Comparison of ENCODE assay signal across 8 cellular contexts in the genomic region with DNA sequence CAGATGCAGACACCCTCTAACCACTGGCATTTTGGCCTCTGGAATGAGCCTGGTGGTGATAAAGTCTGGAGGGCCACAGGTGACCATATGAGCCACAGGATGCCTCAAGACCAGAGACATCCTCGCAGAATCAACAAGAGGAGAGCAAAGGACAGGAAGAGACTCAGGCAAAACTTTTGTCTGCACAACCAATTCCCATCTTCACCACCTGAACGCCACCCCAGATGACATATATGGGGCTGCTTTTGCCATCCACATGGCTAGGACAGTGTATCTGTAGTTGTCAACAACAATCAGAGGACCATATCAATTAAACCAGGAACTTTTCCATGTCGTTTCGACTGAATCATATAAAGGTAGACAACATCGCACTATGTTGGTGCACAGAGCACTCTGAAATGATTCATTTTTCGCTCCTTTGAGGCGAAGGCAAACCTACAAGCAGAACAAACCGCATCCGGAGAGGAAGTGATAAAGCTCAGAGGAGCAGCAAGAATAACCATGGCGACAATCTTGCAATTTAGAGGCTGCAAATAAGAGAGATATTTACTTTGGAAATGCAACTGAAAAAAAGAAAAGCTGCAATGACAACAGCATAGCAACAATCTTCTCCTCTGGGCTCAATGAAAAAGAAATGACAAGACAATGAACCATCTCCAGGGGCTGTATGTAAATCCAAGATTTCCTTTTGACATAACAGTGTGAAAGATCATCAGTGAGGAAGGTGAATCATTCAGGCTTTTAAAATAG.
DNase-seq lines count a peak whose midpoint lies in the region; ATAC-seq, FAIRE-seq and TF ChIP-seq lines count a peak whose summit lies in the region.

No MANE protein-coding gene starts in this region.

- peaks cover 3% of the 10 kb centered on the region for H3K27me3 Mint-ChIP-seq in astrocyte (ENCODE audit: low read depth, unreplicated experiment)

- peak overlapping the region; percentile 28 for H3K9ac ChIP-seq in astrocyte (ENCODE audit: low read length)

- no peak overlapping the region for H2AFZ ChIP-seq in astrocyte (ENCODE audit: low read depth, low read length)

- H3K4me3 ChIP-seq in astrocyte (ENCODE audit: insufficient read depth, low read depth, low read length) = no peak overlapping the region

- H3K9me3 Mint-ChIP-seq in astrocyte (ENCODE audit: unreplicated experiment) = peaks cover 2% of the 10 kb centered on the region

- no peaks in the 10 kb centered on the region for H4K20me1 ChIP-seq in astrocyte (ENCODE audit: insufficient read depth, low read length)

- H3K36me3 Mint-ChIP-seq in astrocyte (ENCODE audit: low read depth, unreplicated experiment) = no peaks in the 10 kb centered on the region

- H3K27me3 ChIP-seq in astrocyte (ENCODE audit: insufficient read depth, low read length) = no peaks in the 10 kb centered on the region

- no peak overlapping the region for H3K27ac Mint-ChIP-seq in astrocyte (ENCODE audit: unreplicated experiment)

- peaks cover 42% of the 10 kb centered on the region for H3K4me1 ChIP-seq in astrocyte (ENCODE audit: insufficient read depth, low read length)

- H3K4me2 ChIP-seq in astrocyte (ENCODE audit: low read length) = peak overlapping the region; percentile 49

- DNase-seq in SKM-1 treated with dmso at 0.1 percent for 144 hours (lab: John Stamatoyannopoulos, UW; ENCODE audit: unreplicated experiment) (peak; percentile 59), astrocyte (ENCODE audit: low read depth) (peak; percentile 79), AG20443 (ENCODE audit: low spot score) (no peak), NCI-H1694 treated with DMSO at 0.1 percent for 48 hours (lab: John Stamatoyannopoulos, UW) (no peak), H4 (ENCODE audit: low spot score) (no peak)
- DNase-seq in stimulated activated CD8-positive, alpha-beta memory T cell treated with anti-CD3 and anti-CD28 coated beads, Interleukin-4, amount 100 ng/mL, for 24 hours (ENCODE audit: low read depth) = peak; percentile 33

- no peaks in the 10 kb centered on the region for H3K9me3 ChIP-seq in astrocyte (ENCODE audit: insufficient read depth, low read depth, low read length)

- TF ChIP-seq POLR2A in GM19193 (IDR thresholded peaks at IDR 0.05; ENCODE audit: extremely low read depth, insufficient read depth, insufficient read length) = peak; percentile 20

- FAIRE-seq in astrocyte (lab: Jason Lieb, UNC) = no peak

- H3K27ac ChIP-seq in astrocyte (ENCODE audit: low read depth, low read length) = peak overlapping the region; percentile 67

- no peaks in the 10 kb centered on the region for H3K36me3 ChIP-seq in astrocyte (ENCODE audit: insufficient read depth, low read length)

- no peak for TF ChIP-seq CTCF in astrocyte (IDR thresholded peaks at IDR 0.05; ENCODE audit: insufficient read depth, low read depth, low read length)

- peaks cover 26% of the 10 kb centered on the region for H3K4me1 Mint-ChIP-seq in astrocyte (ENCODE audit: low read depth, unreplicated experiment)

- no peak overlapping the region for H3K4me3 Mint-ChIP-seq in astrocyte (ENCODE audit: unreplicated experiment)

- H3K79me2 ChIP-seq in astrocyte (ENCODE audit: insufficient read depth, low read length) = no peaks in the 10 kb centered on the region

- peak; percentile 43 for ATAC-seq in HG03097 (IDR thresholded peaks at IDR 0.05; ENCODE audit: low FRiP score, unreplicated experiment)

Comparison
In these comparisons a context has a peak if more than half of its experiments do, and no peak if none do; other contexts are left out.
1. DNase-seq: peak in SKM-1 treated with dmso at 0.1 percent for 144 hours (single experiment), astrocyte (single experiment) and stimulated activated CD8-positive, alpha-beta memory T cell treated with anti-CD3 and anti-CD28 coated beads, Interleukin-4, amount 100 ng/mL, for 24 hours (single experiment); none in AG20443 (single experiment), NCI-H1694 treated with DMSO at 0.1 percent for 48 hours (single experiment) and H4 (single experiment).